ENCODE assay signal across 13 cellular contexts in genomic region chr2:190863946-190864345, GRCh38. TPM values are rescaled to one million over a fixed set of nuclear protein-coding genes. Genes with fewer than 3 reads are reported as not detected.
DNase-seq lines count a peak whose midpoint lies in the region; ATAC-seq and TF ChIP-seq lines count a peak whose summit lies in the region.
"Had no signal": no experiment of that assay in that cellular context is flagged by ENCODE, and none has a peak within 500 bp of the region (broad histone marks: within the 10 kb centered on the region; RNA-seq: fewer than 3 reads in every experiment).

No MANE protein-coding gene starts in this region.

- H3K4me3 ChIP-seq in upper lobe of right lung: no peak overlapping the region

- no peaks in the 10 kb centered on the region for H3K27me3 ChIP-seq in upper lobe of right lung

- no peaks in the 10 kb centered on the region for H3K36me3 ChIP-seq in upper lobe of right lung

- DNase-seq in Right ventricle myocardium superior: peak; percentile 43
- no peak for DNase-seq in cardiac septum (ENCODE audit: low spot score)
- DNase-seq in NCI-H526 (lab: John Stamatoyannopoulos, UW): peak; percentile 22 to 58
- DNase-seq in left ventricle myocardium superior: peak; percentile 40
- DNase-seq in upper lobe of right lung: no peak
- DNase-seq in posterior vena cava (ENCODE audit: low spot score): no peak
- DNase-seq in GM13977 (ENCODE audit: low spot score): no peak
- DNase-seq in germinal center (ENCODE audit: low spot score): no peak
- DNase-seq: activated CD4-positive, alpha-beta T cell treated with anti-CD3 and anti-CD28 coated beads for 1 hour; mesendoderm; retina had no signal

- H3K4me1 ChIP-seq in upper lobe of right lung: peaks cover 23% of the 10 kb centered on the region

- peak; percentile 90 for ATAC-seq in Right ventricle myocardium superior (ENCODE audit: poor library complexity)
- peak; percentile 93 for ATAC-seq in left ventricle myocardium superior
- peak; percentile 83 for ATAC-seq in upper lobe of right lung
- ATAC-seq: HCT116 had no signal

- in situ Hi-C loops in GM13977 (cut with MboI; ENCODE audit: low pct_unique_long_range_greater_than_20kb, low sequenced_read_pairs, unreplicated experiment): no loop called here

- no peak for TF ChIP-seq CTCF in upper lobe of right lung (IDR thresholded peaks at IDR 0.05)
- no peak for TF ChIP-seq CTCF in GM13977 (IDR thresholded peaks at IDR 0.05; ENCODE audit: extremely low read depth, insufficient read depth, missing control alignments)

- intact Hi-C loops in Right ventricle myocardium superior (cut with DNase I) (no loop called here), cardiac septum (cut with DNase I) (no loop called here), left ventricle myocardium superior (cut with micrococcal nuclease) (no loop called here), upper lobe of right lung (cut with DNase I) (no loop called here), posterior vena cava (cut with DNase I) (no loop called here)

- no peak overlapping the region for H3K27ac ChIP-seq in upper lobe of right lung
- H3K27ac ChIP-seq: RWPE1 had no signal

- H3K9me3 ChIP-seq in upper lobe of right lung: no peaks in the 10 kb centered on the region

RNA-seq across cellular contexts. Expression of gene GLS, which starts 16.7 kb away (rescaled TPM):
- 52.3 TPM for total RNA-seq in Right ventricle myocardium superior
- 80.2 TPM for total RNA-seq in cardiac septum
- 52.2 TPM for total RNA-seq in left ventricle myocardium superior
- 209 TPM for total RNA-seq in upper lobe of right lung
- 100 to 1,000 TPM; 231 to 237 TPM for total RNA-seq in posterior vena cava

Comparison
In these comparisons a context has a peak if more than half of its experiments do, and no peak if none do; other contexts are left out.
1. DNase-seq: peak in Right ventricle myocardium superior (single experiment), NCI-H526 (2 of 2) and left ventricle myocardium superior (single experiment); none in cardiac septum (single experiment), upper lobe of right lung (single experiment), posterior vena cava (single experiment), GM13977 (single experiment) and germinal center (single experiment).
2. Peak in every context shown above with its lines, with median percentiles within 50 percentile points of each other: ATAC-seq.